In the genomic region with DNA sequence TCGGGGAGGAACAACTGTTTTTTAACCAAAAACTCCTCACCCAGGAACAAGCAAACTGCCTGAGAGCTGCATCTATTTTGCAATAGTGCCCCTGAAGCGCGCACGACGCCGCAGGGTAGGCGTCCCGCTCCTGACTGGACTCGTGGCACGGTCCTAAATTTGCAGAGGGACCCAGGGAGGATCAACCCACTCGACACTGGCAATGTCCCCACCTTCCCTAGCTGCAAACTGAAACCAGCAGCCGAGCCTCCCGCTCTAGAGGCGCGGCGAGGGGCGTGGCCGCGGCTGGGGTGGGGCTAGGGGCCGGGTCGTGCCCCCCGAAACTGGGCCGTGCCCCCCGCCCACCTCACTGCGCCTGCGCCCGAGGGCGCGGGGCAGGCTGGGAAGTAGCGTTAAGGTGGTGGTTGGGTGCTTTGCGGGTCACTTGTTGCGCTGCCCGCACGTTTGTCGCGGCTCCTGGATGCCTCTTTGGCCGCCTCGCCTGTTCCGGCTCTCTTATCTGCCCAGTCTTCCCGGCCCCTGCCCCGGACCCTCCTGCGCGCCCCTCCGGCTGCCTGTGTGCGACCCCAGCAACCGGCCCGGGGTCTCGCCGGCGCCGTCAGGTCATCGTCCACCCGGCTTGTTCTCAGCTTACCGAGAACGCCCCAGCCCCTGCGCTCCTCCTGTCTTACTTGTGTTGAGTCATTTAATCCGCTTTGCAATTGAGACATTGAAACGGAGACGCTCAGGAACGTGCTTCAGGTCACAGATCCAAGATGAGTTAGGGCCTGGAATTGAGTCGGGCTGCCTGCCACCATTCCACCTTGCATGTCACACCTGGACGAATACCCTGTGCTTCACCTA, we compare ENCODE assay signal across 1 cellular context.
TF ChIP-seq lines count a peak whose summit lies in the region.

No MANE protein-coding gene starts in this region.

TF ChIP-seq in HEK293, 187 proteins besides CTCF, POLR2A, EP300 and RAD21 (continued from another document and continues in another):
- TF ChIP-seq, protein P1, sequence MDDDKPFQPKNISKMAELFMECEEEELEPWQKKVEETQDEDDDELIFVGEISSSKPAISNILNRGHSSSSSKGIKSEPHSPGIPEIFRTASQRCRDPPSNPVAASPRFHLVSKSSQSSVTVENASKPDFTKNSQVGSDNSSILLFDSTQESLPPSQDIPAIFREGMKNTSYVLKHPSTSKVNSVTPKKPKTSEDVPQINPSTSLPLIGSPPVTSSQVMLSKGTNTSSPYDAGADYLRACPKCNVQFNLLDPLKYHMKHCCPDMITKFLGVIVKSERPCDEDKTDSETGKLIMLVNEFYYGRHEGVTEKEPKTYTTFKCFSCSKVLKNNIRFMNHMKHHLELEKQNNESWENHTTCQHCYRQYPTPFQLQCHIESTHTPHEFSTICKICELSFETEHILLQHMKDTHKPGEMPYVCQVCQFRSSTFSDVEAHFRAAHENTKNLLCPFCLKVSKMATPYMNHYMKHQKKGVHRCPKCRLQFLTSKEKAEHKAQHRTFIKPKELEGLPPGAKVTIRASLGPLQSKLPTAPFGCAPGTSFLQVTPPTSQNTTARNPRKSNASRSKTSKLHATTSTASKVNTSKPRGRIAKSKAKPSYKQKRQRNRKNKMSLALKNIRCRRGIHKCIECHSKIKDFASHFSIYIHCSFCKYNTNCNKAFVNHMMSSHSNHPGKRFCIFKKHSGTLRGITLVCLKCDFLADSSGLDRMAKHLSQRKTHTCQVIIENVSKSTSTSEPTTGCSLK (tag by site-specific recombination; IDR thresholded peaks at IDR 0.05), result no peak
- TF ChIP-seq, protein P2, sequence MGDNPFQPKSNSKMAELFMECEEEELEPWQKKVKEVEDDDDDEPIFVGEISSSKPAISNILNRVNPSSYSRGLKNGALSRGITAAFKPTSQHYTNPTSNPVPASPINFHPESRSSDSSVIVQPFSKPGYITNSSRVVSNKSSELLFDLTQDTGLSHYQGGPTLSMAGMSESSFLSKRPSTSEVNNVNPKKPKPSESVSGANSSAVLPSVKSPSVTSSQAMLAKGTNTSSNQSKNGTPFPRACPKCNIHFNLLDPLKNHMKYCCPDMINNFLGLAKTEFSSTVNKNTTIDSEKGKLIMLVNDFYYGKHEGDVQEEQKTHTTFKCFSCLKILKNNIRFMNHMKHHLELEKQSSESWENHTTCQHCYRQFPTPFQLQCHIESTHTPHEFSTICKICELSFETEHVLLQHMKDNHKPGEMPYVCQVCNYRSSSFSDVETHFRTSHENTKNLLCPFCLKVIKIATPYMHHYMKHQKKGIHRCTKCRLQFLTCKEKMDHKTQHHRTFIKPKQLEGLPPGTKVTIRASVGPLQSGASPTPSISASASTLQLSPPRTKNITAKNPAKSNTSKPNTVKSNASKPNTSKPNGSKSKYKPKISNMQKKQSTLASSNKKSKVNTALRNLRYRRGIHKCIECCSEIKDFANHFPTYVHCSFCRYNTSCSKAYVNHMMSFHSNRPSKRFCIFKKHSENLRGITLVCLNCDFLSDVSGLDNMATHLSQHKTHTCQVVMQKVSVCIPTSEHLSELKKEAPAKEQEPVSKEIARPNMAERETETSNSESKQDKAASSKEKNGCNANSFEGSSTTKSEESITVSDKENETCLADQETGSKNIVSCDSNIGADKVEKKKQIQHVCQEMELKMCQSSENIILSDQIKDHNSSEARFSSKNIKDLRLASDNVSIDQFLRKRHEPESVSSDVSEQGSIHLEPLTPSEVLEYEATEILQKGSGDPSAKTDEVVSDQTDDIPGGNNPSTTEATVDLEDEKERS (tag by site-specific recombination; IDR thresholded peaks at IDR 0.05), result peak; percentile 86
- TF ChIP-seq ZNF654 (tag by site-specific recombination; IDR thresholded peaks at IDR 0.05; ENCODE audit: low read depth) (no peak), ZNF776 (tag by site-specific recombination; IDR thresholded peaks at IDR 0.05; ENCODE audit: borderline replicate concordance) (no peak), ZXDB (tag by site-specific recombination; IDR thresholded peaks at IDR 0.05) (peak; percentile 100), KLF8 (tag by site-specific recombination; IDR thresholded peaks at IDR 0.05) (peak; percentile 100), ZNF501 (tag by site-specific recombination; IDR thresholded peaks at IDR 0.05) (peak; percentile 100), ZFP69B (tag by site-specific recombination; IDR thresholded peaks at IDR 0.05) (peak; percentile 79), ZNF561 (tag by site-specific recombination; IDR thresholded peaks at IDR 0.05; ENCODE audit: borderline replicate concordance) (peak; percentile 97), ZNF544 (tag by site-specific recombination; IDR thresholded peaks at IDR 0.05) (no peak), ZNF707 (tag by site-specific recombination; IDR thresholded peaks at IDR 0.05) (no peak), ZNF473 (tag by site-specific recombination; IDR thresholded peaks at IDR 0.05) (no peak), ZEB2 (tag by site-specific recombination; IDR thresholded peaks at IDR 0.05) (peak; percentile 95), ZNF521 (tag by site-specific recombination; IDR thresholded peaks at IDR 0.05) (no peak), ZNF404 (tag by site-specific recombination; IDR thresholded peaks at IDR 0.05) (no peak; the same call in 1 of the 2 replicates), ZNF175 (tag by site-specific recombination; IDR thresholded peaks at IDR 0.05) (no peak), ZNF202 (tag by site-specific recombination; IDR thresholded peaks at IDR 0.05; ENCODE audit: borderline replicate concordance) (no peak), HOXD13 (CRISPR knock-in tag; IDR thresholded peaks at IDR 0.05; ENCODE audit: borderline replicate concordance) (no peak), ZNF274 (IDR thresholded peaks at IDR 0.05; ENCODE audit: low read length) (no peak), ZNF274 (tag by site-specific recombination; IDR thresholded peaks at IDR 0.05; ENCODE audit: borderline replicate concordance) (no peak), KLF7 (tag by site-specific recombination; IDR thresholded peaks at IDR 0.05; ENCODE audit: borderline replicate concordance) (peak; percentile 93; the same call in 1 of the 2 replicates), ZNF777 (tag by site-specific recombination; IDR thresholded peaks at IDR 0.05; ENCODE audit: borderline replicate concordance) (peak; percentile 92; the same call in 1 of the 2 replicates), ZFP41 (tag by site-specific recombination; IDR thresholded peaks at IDR 0.05; ENCODE audit: borderline replicate concordance) (no peak), ZNF433 (tag by site-specific recombination; IDR thresholded peaks at IDR 0.05; ENCODE audit: low read depth) (no peak), GLIS1 (tag by site-specific recombination; IDR thresholded peaks at IDR 0.05) (peak; percentile 57), ZBTB1 (tag by site-specific recombination; IDR thresholded peaks at IDR 0.05) (no peak), ZBTB20 (tag by site-specific recombination; IDR thresholded peaks at IDR 0.05) (peak; percentile 69), ZNF132 (tag by site-specific recombination; IDR thresholded peaks at IDR 0.05; ENCODE audit: borderline replicate concordance) (no peak), ZNF211 (tag by site-specific recombination; IDR thresholded peaks at IDR 0.05; ENCODE audit: low read depth) (no peak), ZNF514 (tag by site-specific recombination; IDR thresholded peaks at IDR 0.05) (no peak), EGR2 (tag by site-specific recombination; IDR thresholded peaks at IDR 0.05; ENCODE audit: low read depth) (peak; percentile 72), ZSCAN23 (tag by site-specific recombination; IDR thresholded peaks at IDR 0.05) (peak; percentile 73; the same call in 1 of the 2 replicates), ZNF184 (tag by site-specific recombination; IDR thresholded peaks at IDR 0.05) (peak; percentile 80), GLI2 (tag by site-specific recombination; IDR thresholded peaks at IDR 0.05; ENCODE audit: borderline replicate concordance, low read depth) (no peak), ZNF416 (tag by site-specific recombination; IDR thresholded peaks at IDR 0.05) (0 out of 2 replicates have a peak, but pooled peaks have one; percentile 12), YY1 (tag by site-specific recombination; IDR thresholded peaks at IDR 0.05) (no peak), ZNF311 (tag by site-specific recombination; IDR thresholded peaks at IDR 0.05; ENCODE audit: borderline replicate concordance) (no peak), ZBTB48 (tag by site-specific recombination; IDR thresholded peaks at IDR 0.05) (peak; percentile 98), ZNF670 (tag by site-specific recombination; IDR thresholded peaks at IDR 0.05; ENCODE audit: low read depth) (no peak)
- TF ChIP-seq, protein P3, sequence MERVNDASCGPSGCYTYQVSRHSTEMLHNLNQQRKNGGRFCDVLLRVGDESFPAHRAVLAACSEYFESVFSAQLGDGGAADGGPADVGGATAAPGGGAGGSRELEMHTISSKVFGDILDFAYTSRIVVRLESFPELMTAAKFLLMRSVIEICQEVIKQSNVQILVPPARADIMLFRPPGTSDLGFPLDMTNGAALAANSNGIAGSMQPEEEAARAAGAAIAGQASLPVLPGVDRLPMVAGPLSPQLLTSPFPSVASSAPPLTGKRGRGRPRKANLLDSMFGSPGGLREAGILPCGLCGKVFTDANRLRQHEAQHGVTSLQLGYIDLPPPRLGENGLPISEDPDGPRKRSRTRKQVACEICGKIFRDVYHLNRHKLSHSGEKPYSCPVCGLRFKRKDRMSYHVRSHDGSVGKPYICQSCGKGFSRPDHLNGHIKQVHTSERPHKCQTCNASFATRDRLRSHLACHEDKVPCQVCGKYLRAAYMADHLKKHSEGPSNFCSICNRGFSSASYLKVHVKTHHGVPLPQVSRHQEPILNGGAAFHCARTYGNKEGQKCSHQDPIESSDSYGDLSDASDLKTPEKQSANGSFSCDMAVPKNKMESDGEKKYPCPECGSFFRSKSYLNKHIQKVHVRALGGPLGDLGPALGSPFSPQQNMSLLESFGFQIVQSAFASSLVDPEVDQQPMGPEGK (tag by site-specific recombination; IDR thresholded peaks at IDR 0.05), result peak; percentile 100
- TF ChIP-seq, protein P4, sequence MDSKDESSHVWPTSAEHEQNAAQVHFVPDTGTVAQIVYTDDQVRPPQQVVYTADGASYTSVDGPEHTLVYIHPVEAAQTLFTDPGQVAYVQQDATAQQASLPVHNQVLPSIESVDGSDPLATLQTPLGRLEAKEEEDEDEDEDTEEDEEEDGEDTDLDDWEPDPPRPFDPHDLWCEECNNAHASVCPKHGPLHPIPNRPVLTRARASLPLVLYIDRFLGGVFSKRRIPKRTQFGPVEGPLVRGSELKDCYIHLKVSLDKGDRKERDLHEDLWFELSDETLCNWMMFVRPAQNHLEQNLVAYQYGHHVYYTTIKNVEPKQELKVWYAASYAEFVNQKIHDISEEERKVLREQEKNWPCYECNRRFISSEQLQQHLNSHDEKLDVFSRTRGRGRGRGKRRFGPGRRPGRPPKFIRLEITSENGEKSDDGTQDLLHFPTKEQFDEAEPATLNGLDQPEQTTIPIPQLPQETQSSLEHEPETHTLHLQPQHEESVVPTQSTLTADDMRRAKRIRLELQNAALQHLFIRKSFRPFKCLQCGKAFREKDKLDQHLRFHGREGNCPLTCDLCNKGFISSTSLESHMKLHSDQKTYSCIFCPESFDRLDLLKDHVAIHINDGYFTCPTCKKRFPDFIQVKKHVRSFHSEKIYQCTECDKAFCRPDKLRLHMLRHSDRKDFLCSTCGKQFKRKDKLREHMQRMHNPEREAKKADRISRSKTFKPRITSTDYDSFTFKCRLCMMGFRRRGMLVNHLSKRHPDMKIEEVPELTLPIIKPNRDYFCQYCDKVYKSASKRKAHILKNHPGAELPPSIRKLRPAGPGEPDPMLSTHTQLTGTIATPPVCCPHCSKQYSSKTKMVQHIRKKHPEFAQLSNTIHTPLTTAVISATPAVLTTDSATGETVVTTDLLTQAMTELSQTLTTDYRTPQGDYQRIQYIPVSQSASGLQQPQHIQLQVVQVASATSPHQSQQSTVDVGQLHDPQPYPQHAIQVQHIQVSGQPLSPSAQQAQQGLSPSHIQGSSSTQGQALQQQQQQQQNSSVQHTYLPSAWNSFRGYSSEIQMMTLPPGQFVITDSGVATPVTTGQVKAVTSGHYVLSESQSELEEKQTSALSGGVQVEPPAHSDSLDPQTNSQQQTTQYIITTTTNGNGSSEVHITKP (tag by site-specific recombination; IDR thresholded peaks at IDR 0.05), result peak; percentile 98
- TF ChIP-seq, protein P5, sequence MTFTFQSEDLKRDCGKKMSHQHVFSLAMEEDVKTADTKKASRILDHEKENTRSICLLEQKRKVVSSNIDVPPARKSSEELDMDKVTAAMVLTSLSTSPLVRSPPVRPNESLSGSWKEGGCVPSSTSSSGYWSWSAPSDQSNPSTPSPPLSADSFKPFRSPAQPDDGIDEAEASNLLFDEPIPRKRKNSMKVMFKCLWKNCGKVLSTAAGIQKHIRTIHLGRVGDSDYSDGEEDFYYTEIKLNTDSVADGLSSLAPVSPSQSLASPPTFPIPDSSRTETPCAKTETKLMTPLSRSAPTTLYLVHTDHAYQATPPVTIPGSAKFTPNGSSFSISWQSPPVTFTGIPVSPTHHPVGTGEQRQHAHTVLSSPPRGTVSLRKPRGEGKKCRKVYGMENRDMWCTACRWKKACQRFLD (tag by site-specific recombination; IDR thresholded peaks at IDR 0.05), result no peak
- TF ChIP-seq, protein P6, sequence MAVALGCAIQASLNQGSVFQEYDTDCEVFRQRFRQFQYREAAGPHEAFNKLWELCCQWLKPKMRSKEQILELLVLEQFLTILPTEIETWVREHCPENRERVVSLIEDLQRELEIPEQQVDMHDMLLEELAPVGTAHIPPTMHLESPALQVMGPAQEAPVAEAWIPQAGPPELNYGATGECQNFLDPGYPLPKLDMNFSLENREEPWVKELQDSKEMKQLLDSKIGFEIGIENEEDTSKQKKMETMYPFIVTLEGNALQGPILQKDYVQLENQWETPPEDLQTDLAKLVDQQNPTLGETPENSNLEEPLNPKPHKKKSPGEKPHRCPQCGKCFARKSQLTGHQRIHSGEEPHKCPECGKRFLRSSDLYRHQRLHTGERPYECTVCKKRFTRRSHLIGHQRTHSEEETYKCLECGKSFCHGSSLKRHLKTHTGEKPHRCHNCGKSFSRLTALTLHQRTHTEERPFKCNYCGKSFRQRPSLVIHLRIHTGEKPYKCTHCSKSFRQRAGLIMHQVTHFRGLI (tag by site-specific recombination; IDR thresholded peaks at IDR 0.05), result peak; percentile 74
- TF ChIP-seq, protein P7, sequence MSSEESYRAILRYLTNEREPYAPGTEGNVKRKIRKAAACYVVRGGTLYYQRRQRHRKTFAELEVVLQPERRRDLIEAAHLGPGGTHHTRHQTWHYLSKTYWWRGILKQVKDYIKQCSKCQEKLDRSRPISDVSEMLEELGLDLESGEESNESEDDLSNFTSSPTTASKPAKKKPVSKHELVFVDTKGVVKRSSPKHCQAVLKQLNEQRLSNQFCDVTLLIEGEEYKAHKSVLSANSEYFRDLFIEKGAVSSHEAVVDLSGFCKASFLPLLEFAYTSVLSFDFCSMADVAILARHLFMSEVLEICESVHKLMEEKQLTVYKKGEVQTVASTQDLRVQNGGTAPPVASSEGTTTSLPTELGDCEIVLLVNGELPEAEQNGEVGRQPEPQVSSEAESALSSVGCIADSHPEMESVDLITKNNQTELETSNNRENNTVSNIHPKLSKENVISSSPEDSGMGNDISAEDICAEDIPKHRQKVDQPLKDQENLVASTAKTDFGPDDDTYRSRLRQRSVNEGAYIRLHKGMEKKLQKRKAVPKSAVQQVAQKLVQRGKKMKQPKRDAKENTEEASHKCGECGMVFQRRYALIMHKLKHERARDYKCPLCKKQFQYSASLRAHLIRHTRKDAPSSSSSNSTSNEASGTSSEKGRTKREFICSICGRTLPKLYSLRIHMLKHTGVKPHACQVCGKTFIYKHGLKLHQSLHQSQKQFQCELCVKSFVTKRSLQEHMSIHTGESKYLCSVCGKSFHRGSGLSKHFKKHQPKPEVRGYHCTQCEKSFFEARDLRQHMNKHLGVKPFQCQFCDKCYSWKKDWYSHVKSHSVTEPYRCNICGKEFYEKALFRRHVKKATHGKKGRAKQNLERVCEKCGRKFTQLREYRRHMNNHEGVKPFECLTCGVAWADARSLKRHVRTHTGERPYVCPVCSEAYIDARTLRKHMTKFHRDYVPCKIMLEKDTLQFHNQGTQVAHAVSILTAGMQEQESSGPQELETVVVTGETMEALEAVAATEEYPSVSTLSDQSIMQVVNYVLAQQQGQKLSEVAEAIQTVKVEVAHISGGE (tag by site-specific recombination; conservative IDR thresholded peaks at IDR 0.05; ENCODE audit: low read depth), result peak; percentile 44
